Comparison of ENCODE assay signal across 10 cellular contexts in the genomic region with DNA sequence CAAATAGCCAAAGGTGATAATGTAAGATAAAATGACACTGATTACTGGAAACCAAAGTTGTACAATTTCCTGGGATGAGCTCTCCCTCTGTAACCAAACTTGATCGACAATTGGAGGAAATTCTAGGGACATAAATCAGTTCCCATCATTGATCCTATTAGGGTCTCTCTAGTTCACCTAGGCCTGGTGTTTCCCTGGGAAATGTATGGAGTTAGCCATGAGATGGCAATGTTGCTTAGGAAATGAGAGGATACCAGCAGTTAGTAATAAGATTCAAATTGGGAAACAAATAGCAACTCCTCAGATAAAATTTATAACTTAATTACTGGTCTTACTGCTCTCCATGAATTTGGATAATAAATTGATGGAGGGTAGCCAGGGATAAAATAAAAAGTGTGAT. TPM values are rescaled to one million over a fixed set of nuclear protein-coding genes. Genes with fewer than 3 reads are reported as not detected.
A peak's percentile ranks its signal among the peaks of the same experiment; 100 is the strongest.
DNase-seq lines count a peak whose midpoint lies in the region; ATAC-seq and TF ChIP-seq lines count a peak whose summit lies in the region.
"Had no signal": no experiment of that assay in that cellular context is flagged by ENCODE, and none has a peak within 500 bp of the region (broad histone marks: within the 10 kb centered on the region; RNA-seq: fewer than 3 reads in every experiment).

No MANE protein-coding gene starts in this region.

- no peaks in the 10 kb centered on the region for H3K9me3 Mint-ChIP-seq in chondrocyte (ENCODE audit: low read depth)
- H3K9me3 Mint-ChIP-seq: naive B cell had no signal

- H3K4me1 Mint-ChIP-seq in chondrocyte (ENCODE audit: low read depth) = peaks cover 38% of the 10 kb centered on the region
- H3K4me1 Mint-ChIP-seq: naive B cell had no signal

- H3K4me2 ChIP-seq in DND-41 (ENCODE audit: insufficient read depth, low read length) = no peak overlapping the region

- H3K4me3 ChIP-seq in DND-41 (ENCODE audit: low read depth in 1 of 2, low read length in 2 of 2) (no peak overlapping the region), mesodermal cell (ENCODE audit: extremely low read depth, insufficient read depth, low read length, poor library complexity, severe bottlenecking) (no peak overlapping the region), WERI-Rb-1 (ENCODE audit: low read depth, low read length) (no peak overlapping the region)
- H3K4me3 ChIP-seq: SJSA1 had no signal

- H3K36me3 ChIP-seq in DND-41 (ENCODE audit: insufficient read depth, low read length) = no peaks in the 10 kb centered on the region
- no peaks in the 10 kb centered on the region for H3K36me3 ChIP-seq in mesodermal cell (ENCODE audit: control insufficient read depth, insufficient read depth, low read length)
- H3K36me3 ChIP-seq in WERI-Rb-1 = no peaks in the 10 kb centered on the region
- H3K36me3 ChIP-seq: SJSA1 had no signal

- H3K4me1 ChIP-seq in DND-41 (ENCODE audit: insufficient read depth, low read length) (no peaks in the 10 kb centered on the region), mesodermal cell (ENCODE audit: control insufficient read depth, insufficient read depth, low read length, poor library complexity, severe bottlenecking) (no peaks in the 10 kb centered on the region)
- H3K4me1 ChIP-seq: SJSA1 had no signal

- peak; percentile 31 for TF ChIP-seq CTCF in DND-41 (IDR thresholded peaks at IDR 0.05; ENCODE audit: borderline replicate concordance, extremely low read depth, low read length, poor library complexity, severe bottlenecking)
- peak; percentile 81 for TF ChIP-seq CTCF in chondrocyte (IDR thresholded peaks at IDR 0.05)
- no peak for TF ChIP-seq CTCF in WERI-Rb-1 (IDR thresholded peaks at IDR 0.05; ENCODE audit: low read depth, low read length)

- H3K27ac Mint-ChIP-seq in chondrocyte (ENCODE audit: unreplicated experiment) = no peak overlapping the region
- H3K27ac Mint-ChIP-seq: naive B cell had no signal

- H3K36me3 Mint-ChIP-seq in chondrocyte (ENCODE audit: low read depth) = no peaks in the 10 kb centered on the region
- H3K36me3 Mint-ChIP-seq: naive B cell had no signal

- no peaks in the 10 kb centered on the region for H3K27me3 Mint-ChIP-seq in chondrocyte (ENCODE audit: low read depth)

- no peak overlapping the region for H3K27ac ChIP-seq in DND-41 (ENCODE audit: low read length)
- peak overlapping the region; percentile 4 for H3K27ac ChIP-seq in mesodermal cell (ENCODE audit: low read depth, low read length, severe bottlenecking)
- no peak overlapping the region for H3K27ac ChIP-seq in WERI-Rb-1
- H3K27ac ChIP-seq: SJSA1 had no signal

- ATAC-seq in DND-41 (ENCODE audit: insufficient read depth, low read depth) = no peak
- no peak for ATAC-seq in GM18502 (IDR thresholded peaks at IDR 0.05; ENCODE audit: poor library complexity, unreplicated experiment)

- no peak overlapping the region for H3K4me3 Mint-ChIP-seq in chondrocyte (ENCODE audit: unreplicated experiment)
- H3K4me3 Mint-ChIP-seq: naive B cell had no signal

- H3K9ac ChIP-seq in DND-41 (ENCODE audit: low read depth, low read length) = no peak overlapping the region

- no peaks in the 10 kb centered on the region for H4K20me1 ChIP-seq in DND-41 (ENCODE audit: insufficient read depth, low read length)

- H3K79me2 ChIP-seq in DND-41 (ENCODE audit: insufficient read depth, low read length) = no peaks in the 10 kb centered on the region

- no peaks in the 10 kb centered on the region for H3K9me3 ChIP-seq in DND-41 (ENCODE audit: insufficient read depth, low read length, severe bottlenecking)
- H3K9me3 ChIP-seq in mesodermal cell (ENCODE audit: control insufficient read depth, low read length) = no peaks in the 10 kb centered on the region
- no peaks in the 10 kb centered on the region for H3K9me3 ChIP-seq in WERI-Rb-1 (ENCODE audit: severe bottlenecking)
- H3K9me3 ChIP-seq: SJSA1 had no signal

- H3K27me3 ChIP-seq in DND-41 (ENCODE audit: insufficient read depth, low read length, poor library complexity) (no peaks in the 10 kb centered on the region), WERI-Rb-1 (ENCODE audit: insufficient read depth, low read depth, severe bottlenecking) (peaks cover 25% of the 10 kb centered on the region)
- H3K27me3 ChIP-seq: SJSA1 had no signal

- no peak overlapping the region for H2AFZ ChIP-seq in DND-41 (ENCODE audit: low read depth, low read length)

- 80% methylated on average over 1 of the region's 1 CpG; no CpG with 5 or more reads in 1 of the 2 experiments for WGBS in mesodermal cell (ENCODE audit: insufficient coverage in 2 of 2), 2 experiments

- DNase-seq in DND-41 = no peak
- DNase-seq in NAMALWA (ENCODE audit: low spot score) = peak; percentile 1
- DNase-seq in chondrocyte (ENCODE audit: low spot score) = no peak
- no peak for DNase-seq in stimulated activated CD4-positive, alpha-beta T cell treated with anti-CD3 and anti-CD28 coated beads, Interleukin-15, amount 100 ng/mL, for 24 hours
- no peak for DNase-seq in activated CD4-positive, alpha-beta T cell treated with anti-CD3 and anti-CD28 coated beads for 4 hours
- no peak for DNase-seq in WERI-Rb-1
- DNase-seq: naive B cell had no signal

RNA-seq across cellular contexts. Expression of a gene that starts 52.2 kb away (rescaled TPM):
- total RNA-seq in chondrocyte = 17.9 to 18.7 TPM (median 18.6 TPM) in 3 replicates
- polyA plus RNA-seq in mesodermal cell (2013, experiment 1 of 2) = 7.9 TPM
- 9.1 TPM for polyA plus RNA-seq in mesodermal cell (2013, experiment 2 of 2)
